In the genomic region with DNA sequence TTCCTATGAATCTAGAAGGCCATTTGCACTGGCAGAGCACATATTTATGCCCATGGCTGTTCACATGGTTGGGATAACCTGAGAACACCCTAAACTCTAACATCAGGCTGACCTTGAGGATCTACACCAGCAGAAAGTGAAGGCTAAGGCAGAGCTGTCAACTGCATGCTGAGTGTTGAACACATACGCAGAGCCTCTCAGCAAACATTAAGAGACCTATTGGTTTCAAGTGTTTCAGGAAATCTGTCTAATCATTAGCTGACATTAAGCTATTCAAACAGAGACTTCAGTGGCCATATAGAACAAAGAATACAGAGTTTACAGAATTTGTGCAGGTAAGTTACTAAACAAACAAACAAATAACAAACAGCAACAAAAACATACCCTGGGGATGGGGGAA, we compare ENCODE assay signal across 24 cellular contexts.
"Had no signal": no experiment of that assay in that cellular context is flagged by ENCODE, and none has a peak within 500 bp of the region (broad histone marks: within the 10 kb centered on the region; RNA-seq: fewer than 3 reads in every experiment).

No MANE protein-coding gene starts in this region.

- H3K36me3 ChIP-seq: cardiac muscle cell, esophagus squamous epithelium, gastroesophageal sphincter, heart left ventricle, neutrophil, pancreas, stomach, suprapubic skin, tibial nerve had no signal

- H3K27me3 ChIP-seq: body of pancreas, esophagus squamous epithelium, gastroesophageal sphincter, heart left ventricle, pancreas, stomach, suprapubic skin, tibial nerve had no signal

- H3K4me3 ChIP-seq: body of pancreas, cardiac muscle cell, esophagus squamous epithelium, gastroesophageal sphincter, heart left ventricle, pancreas, stomach, suprapubic skin, tibial nerve had no signal

- FAIRE-seq: keratinocyte, small intestine had no signal

- DNase-seq: activated gamma-delta T cell treated with Interleukin-2 at 50 U/mL for 16 hours; activated T-cell treated with anti-CD3 and anti-CD28 coated beads, Interleukin-2, amount 50 U/mL, for 1 hour; anterior cingulate cortex; body of pancreas; cortex of kidney; endodermal cell; esophagus squamous epithelium; heart left ventricle; left colon; mammary epithelial cell; pancreas; small intestine; stomach; T-helper 9 cell had no signal

- H3K27ac ChIP-seq: body of pancreas, cardiac muscle cell, esophagus squamous epithelium, gastroesophageal sphincter, heart left ventricle, neutrophil, pancreas, stomach, suprapubic skin, tibial nerve had no signal

- H3K4me1 ChIP-seq: esophagus squamous epithelium, gastroesophageal sphincter, heart left ventricle, pancreas, stomach, suprapubic skin, tibial nerve had no signal

- H3K9me3 ChIP-seq: body of pancreas, esophagus squamous epithelium, gastroesophageal sphincter, heart left ventricle, neutrophil, pancreas, stomach, suprapubic skin, tibial nerve had no signal

- ATAC-seq: body of pancreas; gastroesophageal sphincter; heart left ventricle; left colon; natural killer cell treated with Interleukin-12 subunit alpha and Interleukin-12 subunit beta and Interleukin-15 and Interleukin-18, amount 100 ng/mL, for 72 hours; pancreas; sciatic nerve; stimulated activated memory B cell treated with anti-CD40 and anti-IgM and Interleukin-4, amounts not matched to agents 10 μg/mL and 1 μg/mL and 100 μg/mL, for 72 hours; WTC11 had no signal
